In the genomic region with DNA sequence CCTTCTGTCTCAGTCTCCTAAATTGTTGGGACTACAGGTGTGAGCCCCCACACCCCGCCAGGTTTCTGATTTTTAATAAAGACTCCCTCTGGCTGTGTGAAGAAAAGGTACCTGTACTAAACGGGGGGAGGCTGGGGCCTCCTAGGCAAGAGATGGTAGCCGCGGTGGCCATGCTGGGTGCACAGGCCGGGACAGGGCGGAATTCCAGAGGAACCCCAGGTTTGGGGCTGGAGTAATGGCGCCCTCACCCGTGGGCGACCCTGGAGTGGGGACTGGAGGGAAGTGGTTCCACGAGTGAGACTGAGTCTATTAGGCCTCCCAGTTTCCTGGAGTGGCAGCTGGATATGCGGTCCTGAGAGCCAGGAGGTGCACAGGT, we compare ENCODE assay signal across 8 cellular contexts. TPM values are rescaled to one million over a fixed set of nuclear protein-coding genes. Genes with fewer than 3 reads are reported as not detected.
DNase-seq lines count a peak whose midpoint lies in the region; ATAC-seq and TF ChIP-seq lines count a peak whose summit lies in the region.

No MANE protein-coding gene starts in this region.

- H3K9ac ChIP-seq in mesenchymal stem cell (ENCODE audit: low read length) = peak overlapping the region; percentile 83

- H3K4me1 Mint-ChIP-seq in activated CD8-positive, alpha-beta T cell treated with anti-CD3 and anti-CD28 coated beads for 36 hours (ENCODE audit: low read depth) = peaks cover 27% of the 10 kb centered on the region
- H3K4me1 Mint-ChIP-seq in activated CD8-positive, alpha-beta T cell treated with anti-CD3 and anti-CD28 coated beads, Interleukin-2, amount 10 ng/mL, durations not matched to agents 7 days and 5 days (ENCODE audit: low read depth) = peaks cover 33% of the 10 kb centered on the region
- peaks cover 26% of the 10 kb centered on the region for H3K4me1 Mint-ChIP-seq in activated naive CD8-positive, alpha-beta T cell treated with anti-CD3 and anti-CD28 coated beads for 36 hours

- peak overlapping the region; percentile 42 for H2BK120ac ChIP-seq in mesenchymal stem cell (ENCODE audit: low read depth, low read length)

- peaks cover 4% of the 10 kb centered on the region for H3K36me3 Mint-ChIP-seq in activated CD8-positive, alpha-beta T cell treated with anti-CD3 and anti-CD28 coated beads for 36 hours (ENCODE audit: low read depth)
- peaks cover under 1% of the 10 kb centered on the region for H3K36me3 Mint-ChIP-seq in activated CD8-positive, alpha-beta T cell treated with anti-CD3 and anti-CD28 coated beads, Interleukin-2, amount 10 ng/mL, durations not matched to agents 7 days and 5 days (ENCODE audit: low read depth)
- no peaks in the 10 kb centered on the region for H3K36me3 Mint-ChIP-seq in activated naive CD8-positive, alpha-beta T cell treated with anti-CD3 and anti-CD28 coated beads for 36 hours

- no peak overlapping the region for H3K4me2 ChIP-seq in mesenchymal stem cell (ENCODE audit: low read length, poor library complexity, severe bottlenecking)

- H3K9me3 Mint-ChIP-seq in activated CD8-positive, alpha-beta T cell treated with anti-CD3 and anti-CD28 coated beads for 36 hours = no peaks in the 10 kb centered on the region
- H3K9me3 Mint-ChIP-seq in activated CD8-positive, alpha-beta T cell treated with anti-CD3 and anti-CD28 coated beads, Interleukin-2, amount 10 ng/mL, durations not matched to agents 7 days and 5 days (ENCODE audit: insufficient read depth) = no peaks in the 10 kb centered on the region
- no peaks in the 10 kb centered on the region for H3K9me3 Mint-ChIP-seq in activated naive CD8-positive, alpha-beta T cell treated with anti-CD3 and anti-CD28 coated beads for 36 hours

- intact Hi-C loops in activated CD8-positive, alpha-beta T cell treated with anti-CD3 and anti-CD28 coated beads for 36 hours (cut with micrococcal nuclease) = no loop called here
- intact Hi-C loops in testis (cut with DNase I; ENCODE audit: low total_unique reads) = no loop called here

- peak overlapping the region; percentile 57 to 75 for H3K4ac ChIP-seq in mesenchymal stem cell (ENCODE audit: low read depth in 1 of 2, low read length in 2 of 2)

- peaks cover 8% of the 10 kb centered on the region for H3K27me3 Mint-ChIP-seq in activated CD8-positive, alpha-beta T cell treated with anti-CD3 and anti-CD28 coated beads for 36 hours
- H3K27me3 Mint-ChIP-seq in activated CD8-positive, alpha-beta T cell treated with anti-CD3 and anti-CD28 coated beads, Interleukin-2, amount 10 ng/mL, durations not matched to agents 7 days and 5 days (ENCODE audit: low read depth) = peaks cover 17% of the 10 kb centered on the region
- H3K27me3 Mint-ChIP-seq in activated naive CD8-positive, alpha-beta T cell treated with anti-CD3 and anti-CD28 coated beads for 36 hours = peaks cover 6% of the 10 kb centered on the region

- peak overlapping the region; percentile 17 for H3K4me3 Mint-ChIP-seq in activated CD8-positive, alpha-beta T cell treated with anti-CD3 and anti-CD28 coated beads for 36 hours
- H3K4me3 Mint-ChIP-seq in activated CD8-positive, alpha-beta T cell treated with anti-CD3 and anti-CD28 coated beads, Interleukin-2, amount 10 ng/mL, durations not matched to agents 7 days and 5 days = no peak overlapping the region
- peak overlapping the region; percentile 25 for H3K4me3 Mint-ChIP-seq in activated naive CD8-positive, alpha-beta T cell treated with anti-CD3 and anti-CD28 coated beads for 36 hours

- peak overlapping the region; percentile 93 for H4K91ac ChIP-seq in mesenchymal stem cell (ENCODE audit: low read length)

- H3K79me1 ChIP-seq in mesenchymal stem cell (replicated peaks; ENCODE audit: low read length, poor library complexity, severe bottlenecking) = peaks cover 25% of the 10 kb centered on the region

- H2BK12ac ChIP-seq in mesenchymal stem cell (ENCODE audit: low read length in 2 of 2) = peak overlapping the region in 1 of 2 experiments; percentile 28

- 85% methylated on average over 11 of the region's 11 CpGs for WGBS in mesenchymal stem cell
- 60 to 65% methylated on average over 9 to 11 of the region's 11 CpGs for WGBS in testis, 2 donors

- H3K36me3 ChIP-seq in mesenchymal stem cell (ENCODE audit: control insufficient read depth in 1 of 2, insufficient read depth in 2 of 2, low read depth in 1 of 2, low read length in 2 of 2) (peaks cover 14 to 29% of the 10 kb centered on the region in 2 experiments), testis (ENCODE audit: low read depth, missing control alignments) (no peaks in the 10 kb centered on the region)

- H2BK15ac ChIP-seq in mesenchymal stem cell (ENCODE audit: low read depth, poor library complexity, severe bottlenecking) = no peak overlapping the region

- TF ChIP-seq POLR2A in testis (IDR thresholded peaks at IDR 0.05) = no peak

- no peak overlapping the region for H2AFZ ChIP-seq in mesenchymal stem cell (ENCODE audit: low read depth, low read length)

- no peak overlapping the region for H3K14ac ChIP-seq in mesenchymal stem cell (ENCODE audit: low read length in 2 of 2)

- H4K8ac ChIP-seq in mesenchymal stem cell (ENCODE audit: low read length) = peak overlapping the region; percentile 94

- H3K27ac ChIP-seq in mesenchymal stem cell (ENCODE audit: low read length, poor library complexity, severe bottlenecking) (no peak overlapping the region), testis (peak overlapping the region; percentile 92 to 95)

- POLR2A ChIA-PET in activated CD8-positive, alpha-beta T cell treated with anti-CD3 and anti-CD28 coated beads for 36 hours (lab: Charles Lee) = interaction anchor here (1.0 to 1.5 kb wide), 2 partner anchors 25 to 145 kb away, joined by 3 to 4 read pairs; no protein-coding TSS in a partner anchor
- POLR2A ChIA-PET in activated CD8-positive, alpha-beta T cell treated with anti-CD3 and anti-CD28 coated beads, Interleukin-2, amount 10 ng/mL, durations not matched to agents 7 days and 5 days (lab: Charles Lee) = no interaction called here

- H3K4me1 ChIP-seq in mesenchymal stem cell (ENCODE audit: control insufficient read depth, insufficient read depth, low read depth, low read length) (peaks cover 50% of the 10 kb centered on the region), testis (peaks cover 54% of the 10 kb centered on the region)

- no peak overlapping the region for H3K27ac Mint-ChIP-seq in activated CD8-positive, alpha-beta T cell treated with anti-CD3 and anti-CD28 coated beads for 36 hours
- no peak overlapping the region for H3K27ac Mint-ChIP-seq in activated CD8-positive, alpha-beta T cell treated with anti-CD3 and anti-CD28 coated beads, Interleukin-2, amount 10 ng/mL, durations not matched to agents 7 days and 5 days
- peak overlapping the region; percentile 51 for H3K27ac Mint-ChIP-seq in activated naive CD8-positive, alpha-beta T cell treated with anti-CD3 and anti-CD28 coated beads for 36 hours

- H3K27me3 ChIP-seq in mesenchymal stem cell (ENCODE audit: control insufficient read depth in 1 of 2, insufficient read depth in 1 of 2, low read length in 2 of 2) (no peaks in the 10 kb centered on the region), testis (no peaks in the 10 kb centered on the region)

- ATAC-seq in activated CD8-positive, alpha-beta T cell treated with anti-CD3 and anti-CD28 coated beads for 36 hours = no peak
- no peak for ATAC-seq in activated CD8-positive, alpha-beta T cell treated with anti-CD3 and anti-CD28 coated beads, Interleukin-2, amount 10 ng/mL, durations not matched to agents 7 days and 5 days
- ATAC-seq in HG02642 (IDR thresholded peaks at IDR 0.05; ENCODE audit: poor library complexity, unreplicated experiment) = no peak

- no peak overlapping the region for H3K23ac ChIP-seq in mesenchymal stem cell (ENCODE audit: low read length in 2 of 2)

- H3K18ac ChIP-seq in mesenchymal stem cell (ENCODE audit: low read depth in 1 of 2, low read length in 2 of 2) = peak overlapping the region in 1 of 2 experiments; percentile 91

- H3K9me3 ChIP-seq in mesenchymal stem cell (ENCODE audit: control insufficient read depth, low read length) = no peaks in the 10 kb centered on the region
- no peaks in the 10 kb centered on the region for H3K9me3 ChIP-seq in testis

- H3K4me3 ChIP-seq in mesenchymal stem cell (ENCODE audit: insufficient read depth in 1 of 2, low read depth in 1 of 2, low read length in 2 of 2) (no peak overlapping the region), testis (peak overlapping the region in 1 of 2 donors; percentile 24)

- H2BK5ac ChIP-seq in mesenchymal stem cell (ENCODE audit: low read depth, low read length, poor library complexity, severe bottlenecking) = no peak overlapping the region

- no peak for TF ChIP-seq CTCF in activated CD8-positive, alpha-beta T cell treated with anti-CD3 and anti-CD28 coated beads for 36 hours (IDR thresholded peaks at IDR 0.05)
- TF ChIP-seq CTCF in testis (IDR thresholded peaks at IDR 0.05) = no peak

- CTCF ChIA-PET in activated CD8-positive, alpha-beta T cell treated with anti-CD3 and anti-CD28 coated beads for 36 hours (lab: Charles Lee) = interaction anchor here (1.1 kb wide), 1 partner anchor 27 kb away, joined by 4 read pairs; no protein-coding TSS in a partner anchor
- CTCF ChIA-PET in activated CD8-positive, alpha-beta T cell treated with anti-CD3 and anti-CD28 coated beads, Interleukin-2, amount 10 ng/mL, durations not matched to agents 7 days and 5 days (lab: Charles Lee) = interaction anchor here (1.1 to 1.5 kb wide), 2 partner anchors 17 to 32 kb away, joined by 3 to 4 read pairs; no protein-coding TSS in a partner anchor

- no peak overlapping the region for H2AK5ac ChIP-seq in mesenchymal stem cell (ENCODE audit: low read length, severe bottlenecking)

- no peak for DNase-seq in activated CD8-positive, alpha-beta T cell treated with anti-CD3 and anti-CD28 coated beads for 36 hours
- DNase-seq in activated CD8-positive, alpha-beta T cell treated with anti-CD3 and anti-CD28 coated beads, Interleukin-2, amount 10 ng/mL, durations not matched to agents 7 days and 5 days = no peak
- no peak for DNase-seq in activated naive CD8-positive, alpha-beta T cell treated with anti-CD3 and anti-CD28 coated beads for 36 hours
- DNase-seq in mesenchymal stem cell (no peak), testis (no peak), NCI-H2227 (lab: John Stamatoyannopoulos, UW; ENCODE audit: unreplicated experiment) (no peak)
- no peak for DNase-seq in activated naive CD4-positive, alpha-beta T cell treated with anti-CD3 and anti-CD28 coated beads, Interleukin-2, amount 50 U/mL, for 16 hours

RNA-seq across cellular contexts. Expression of gene CBARP, which starts 1.6 kb away (rescaled TPM):
- total RNA-seq in activated CD8-positive, alpha-beta T cell treated with anti-CD3 and anti-CD28 coated beads for 36 hours = under 1 TPM; 0.49 to 0.86 TPM
- under 1 TPM in 1 of 2 experiments, not detected in 1; 0.10 TPM for total RNA-seq in activated CD8-positive, alpha-beta T cell treated with anti-CD3 and anti-CD28 coated beads, Interleukin-2, amount 10 ng/mL, durations not matched to agents 7 days and 5 days
- under 1 TPM; 0.33 to 0.46 TPM for total RNA-seq in activated naive CD8-positive, alpha-beta T cell treated with anti-CD3 and anti-CD28 coated beads for 36 hours
- polyA plus RNA-seq in mesenchymal stem cell (2013, experiment 1 of 2) = 8.1 TPM
- 8.0 TPM for polyA plus RNA-seq in mesenchymal stem cell (2013, experiment 2 of 2)
- 1 to 10 TPM; 5.2 to 6.6 TPM for total RNA-seq in testis
- polyA plus RNA-seq in testis (ENCODE audit: insufficient read depth, low read depth, low replicate concordance) = 1.5 TPM

RNA-seq across cellular contexts. Expression of gene ATP5F1D, which starts 2.1 kb away (rescaled TPM):
- total RNA-seq in activated CD8-positive, alpha-beta T cell treated with anti-CD3 and anti-CD28 coated beads for 36 hours = 100 to 1,000 TPM; 186 to 199 TPM
- 100 to 1,000 TPM; 209 to 222 TPM for total RNA-seq in activated CD8-positive, alpha-beta T cell treated with anti-CD3 and anti-CD28 coated beads, Interleukin-2, amount 10 ng/mL, durations not matched to agents 7 days and 5 days
- total RNA-seq in activated naive CD8-positive, alpha-beta T cell treated with anti-CD3 and anti-CD28 coated beads for 36 hours = 100 to 1,000 TPM; 175 to 177 TPM
- polyA plus RNA-seq in mesenchymal stem cell (2013, experiment 1 of 2) = 121 TPM
- polyA plus RNA-seq in mesenchymal stem cell (2013, experiment 2 of 2) = 127 TPM
- 100 to 1,000 TPM; 104 to 166 TPM for total RNA-seq in testis
- 94.5 TPM for polyA plus RNA-seq in testis (ENCODE audit: insufficient read depth, low read depth, low replicate concordance)

RNA-seq across cellular contexts. Expression of gene MIDN, which starts 9.0 kb away (rescaled TPM):
- total RNA-seq in activated CD8-positive, alpha-beta T cell treated with anti-CD3 and anti-CD28 coated beads for 36 hours = 10 to 100 TPM; 41.1 to 43.9 TPM
- total RNA-seq in activated CD8-positive, alpha-beta T cell treated with anti-CD3 and anti-CD28 coated beads, Interleukin-2, amount 10 ng/mL, durations not matched to agents 7 days and 5 days = 10 to 100 TPM; 88.4 to 94.3 TPM
- total RNA-seq in activated naive CD8-positive, alpha-beta T cell treated with anti-CD3 and anti-CD28 coated beads for 36 hours = 10 to 100 TPM; 29.3 to 29.6 TPM
- 58.6 TPM for polyA plus RNA-seq in mesenchymal stem cell (2013, experiment 1 of 2)
- 58.0 TPM for polyA plus RNA-seq in mesenchymal stem cell (2013, experiment 2 of 2)
- total RNA-seq in testis = 10 to 100 TPM; 38.2 to 42.4 TPM
- 30.3 TPM for polyA plus RNA-seq in testis (ENCODE audit: insufficient read depth, low read depth, low replicate concordance)

RNA-seq across cellular contexts. Expression of gene CIRBP, which starts 29.7 kb away (rescaled TPM):
- total RNA-seq in activated CD8-positive, alpha-beta T cell treated with anti-CD3 and anti-CD28 coated beads for 36 hours = 100 to 1,000 TPM; 161 to 180 TPM
- 100 to 1,000 TPM; 172 to 195 TPM for total RNA-seq in activated CD8-positive, alpha-beta T cell treated with anti-CD3 and anti-CD28 coated beads, Interleukin-2, amount 10 ng/mL, durations not matched to agents 7 days and 5 days
- 100 to 1,000 TPM; 208 to 216 TPM for total RNA-seq in activated naive CD8-positive, alpha-beta T cell treated with anti-CD3 and anti-CD28 coated beads for 36 hours
- 118 TPM for polyA plus RNA-seq in mesenchymal stem cell (2013, experiment 1 of 2)
- polyA plus RNA-seq in mesenchymal stem cell (2013, experiment 2 of 2) = 120 TPM
- total RNA-seq in testis = 100 to 1,000 TPM; 621 to 661 TPM
- polyA plus RNA-seq in testis (ENCODE audit: insufficient read depth, low read depth, low replicate concordance) = 483 TPM

RNA-seq across cellular contexts. Expression of gene STK11, which starts 33.8 kb away (rescaled TPM):
- total RNA-seq in activated CD8-positive, alpha-beta T cell treated with anti-CD3 and anti-CD28 coated beads for 36 hours = 10 to 100 TPM; 55.1 to 58.0 TPM
- total RNA-seq in activated CD8-positive, alpha-beta T cell treated with anti-CD3 and anti-CD28 coated beads, Interleukin-2, amount 10 ng/mL, durations not matched to agents 7 days and 5 days = 10 to 100 TPM; 68.8 to 70.8 TPM
- 10 to 100 TPM; 54.7 to 55.8 TPM for total RNA-seq in activated naive CD8-positive, alpha-beta T cell treated with anti-CD3 and anti-CD28 coated beads for 36 hours
- 31.4 TPM for polyA plus RNA-seq in mesenchymal stem cell (2013, experiment 1 of 2)
- 31.8 TPM for polyA plus RNA-seq in mesenchymal stem cell (2013, experiment 2 of 2)
- total RNA-seq in testis = 100 to 1,000 TPM; 194 to 209 TPM
- 197 TPM for polyA plus RNA-seq in testis (ENCODE audit: insufficient read depth, low read depth, low replicate concordance)
